Comparison of ENCODE assay signal across 22 cellular contexts in genomic region chr6:132023490-132023889, GRCh38.
A peak's percentile ranks its signal among the peaks of the same experiment; 100 is the strongest.
DNase-seq lines count a peak whose midpoint lies in the region; ATAC-seq and TF ChIP-seq lines count a peak whose summit lies in the region.
"Had no signal": no experiment of that assay in that cellular context is flagged by ENCODE, and none has a peak within 500 bp of the region (broad histone marks: within the 10 kb centered on the region; RNA-seq: fewer than 3 reads in every experiment).

No MANE protein-coding gene starts in this region.

- WGBS in spleen, 5 donors: 92 to 99% (median 96%) methylated on average over 5 of the region's 5 CpGs

- POLR2A ChIA-PET in A673 (lab: Charles Lee; ENCODE audit: low non-redundant PET): no interaction called here

- CTCF ChIA-PET in A673 (lab: Charles Lee): no interaction called here

- no peak overlapping the region for H3K4me3 ChIP-seq in A673 (ENCODE audit: low read depth, low read length, poor library complexity, severe bottlenecking)
- H3K4me3 ChIP-seq in brain microvascular endothelial cell (ENCODE audit: low read depth, low read length): no peak overlapping the region
- no peak overlapping the region for H3K4me3 ChIP-seq in spleen
- H3K4me3 ChIP-seq: ascending aorta, BLaER1, coronary artery, uterus had no signal

- TF ChIP-seq CTCF in A673 (conservative IDR thresholded peaks at IDR 0.05; ENCODE audit: low read depth, low read length) (peak; percentile 55), brain microvascular endothelial cell (IDR thresholded peaks at IDR 0.05; ENCODE audit: low read depth, low read length, missing control alignments) (peak; percentile 55), spleen (IDR thresholded peaks at IDR 0.05 in 8 of 11, conservative IDR thresholded peaks at IDR 0.05 in 3 of 11) (no peak)

- intact Hi-C loops in A673 (cut with micrococcal nuclease; ENCODE audit: unreplicated experiment) (no loop called here), spleen (cut with DNase I; ENCODE audit: low total_unique reads) (no loop called here), left cardiac atrium (cut with DNase I) (no loop called here)

- DNase-seq in A673 (ENCODE audit: low spot score): peak; percentile 27
- DNase-seq in M059J (ENCODE audit: low read depth): peak; percentile 24
- DNase-seq in brain microvascular endothelial cell: peak; percentile 7
- DNase-seq in iris pigment epithelial cell (ENCODE audit: low read depth): peak; percentile 30
- no peak for DNase-seq in spleen
- DNase-seq in NCI-H1930 (lab: John Stamatoyannopoulos, UW): no peak
- no peak for DNase-seq in left cardiac atrium
- DNase-seq: activated naive CD4-positive, alpha-beta T cell; activated T-cell treated with anti-CD3 and anti-CD28 coated beads for 4 hours; Calu3; HFFc6; NCI-H187; NCI-H446; stimulated activated CD4-positive, alpha-beta T cell treated with anti-CD3 and anti-CD28 coated beads, Interleukin-12 subunit alpha, Interleukin-12 subunit beta, amount 100 ng/mL, for 4 hours; stimulated activated CD8-positive, alpha-beta memory T cell treated with anti-CD3 and anti-CD28 coated beads, Interleukin-4, amount 100 ng/mL, for 48 hours; SW 1271; uterus had no signal

- H3K36me3 ChIP-seq in A673 (ENCODE audit: insufficient read depth, low read length, poor library complexity, severe bottlenecking) (no peaks in the 10 kb centered on the region), brain microvascular endothelial cell (replicated peaks) (no peaks in the 10 kb centered on the region), spleen (no peaks in the 10 kb centered on the region)
- H3K36me3 ChIP-seq: ascending aorta, BLaER1, uterus had no signal

- H3K9me3 ChIP-seq in A673 (ENCODE audit: low read depth, low read length, poor library complexity, severe bottlenecking) (no peaks in the 10 kb centered on the region), spleen (peaks cover 0 to 3% (median 0%) of the 10 kb centered on the region in 8 donors)
- H3K9me3 ChIP-seq: ascending aorta, uterus had no signal

- H3K27ac ChIP-seq in A673 (ENCODE audit: low read depth, low read length, poor library complexity, severe bottlenecking): no peak overlapping the region
- no peak overlapping the region for H3K27ac ChIP-seq in brain microvascular endothelial cell
- H3K27ac ChIP-seq in spleen: peak overlapping the region in 3 of 8 donors; percentile 10 to 34 (median 26)
- H3K27ac ChIP-seq: ascending aorta, BLaER1, coronary artery, HL-60, uterus had no signal

- no peak for ATAC-seq in left cardiac atrium
- ATAC-seq in GM19452 (IDR thresholded peaks at IDR 0.05; ENCODE audit: unreplicated experiment): no peak

- BruUV-seq in A673 (replicated peaks; lab: Mats Ljungman, UMichigan): no TSS peak

- H3K27me3 ChIP-seq in A673 (replicated peaks; ENCODE audit: insufficient read depth, low read depth, low read length, poor library complexity): no peaks in the 10 kb centered on the region
- H3K27me3 ChIP-seq in brain microvascular endothelial cell (replicated peaks): no peaks in the 10 kb centered on the region
- H3K27me3 ChIP-seq in spleen (replicated peaks in 1 of 7): no peaks in the 10 kb centered on the region
- H3K27me3 ChIP-seq: ascending aorta, BLaER1, uterus had no signal

- in situ Hi-C loops in brain microvascular endothelial cell (cut with HindIII; ENCODE audit: low pct_ligation_motif_present, low sequenced_read_pairs): no loop called here

- no peaks in the 10 kb centered on the region for H3K4me1 ChIP-seq in A673 (ENCODE audit: insufficient read depth, low read length, poor library complexity, severe bottlenecking)
- peaks cover 0 to 10% (median 0%) of the 10 kb centered on the region in 6 donors for H3K4me1 ChIP-seq in spleen

- no peak for TF ChIP-seq POLR2A in spleen (IDR thresholded peaks at IDR 0.05)

Comparison
In these comparisons a context has a peak if more than half of its experiments do, and no peak if none do; other contexts are left out.
1. DNase-seq: peak in A673 (single experiment), M059J (single experiment), brain microvascular endothelial cell (single experiment) and iris pigment epithelial cell (single experiment); none in spleen (single experiment), NCI-H1930 (0 of 2) and left cardiac atrium (single experiment).
2. CTCF ChIP-seq: peak in A673 (single experiment) and brain microvascular endothelial cell (single experiment); none in spleen (0 of 11).